In the genomic region with DNA sequence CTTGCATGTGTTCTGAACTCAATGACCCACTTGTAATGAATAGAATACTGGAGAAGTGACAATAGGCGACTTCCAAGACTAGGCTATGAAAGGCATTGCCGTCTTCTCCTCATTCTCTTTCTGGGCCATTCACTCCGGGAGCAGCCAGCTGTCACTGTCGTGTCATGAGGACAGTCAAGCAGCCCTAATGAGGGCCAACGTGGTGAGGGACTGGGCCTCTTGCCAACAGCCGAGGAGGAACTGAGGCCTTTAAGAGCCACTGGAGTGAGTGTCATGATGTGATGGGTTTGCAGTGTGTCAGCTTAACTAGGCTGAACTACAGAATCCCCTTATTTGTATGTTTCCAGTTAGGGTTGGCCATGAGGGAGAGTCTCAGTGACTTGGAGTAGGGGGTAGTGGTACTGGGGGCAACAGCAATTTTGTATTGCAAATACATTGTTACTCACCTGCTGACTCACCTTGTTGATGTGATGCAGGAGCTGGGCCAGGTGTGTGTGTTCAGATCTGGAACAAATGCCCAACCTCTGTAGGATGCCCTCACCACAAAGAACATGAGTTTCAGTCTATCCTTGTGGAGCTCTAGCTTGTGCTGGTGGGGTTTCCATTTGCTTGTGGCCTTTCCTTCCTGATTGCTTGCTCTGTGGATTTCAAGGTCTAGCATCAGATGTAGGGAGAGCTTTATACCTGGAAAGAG, we compare ENCODE assay signal across 17 cellular contexts.
A peak's percentile ranks its signal among the peaks of the same experiment; 100 is the strongest.
DNase-seq lines count a peak whose midpoint lies in the region; ATAC-seq, FAIRE-seq and TF ChIP-seq lines count a peak whose summit lies in the region.
"Had no signal": no experiment of that assay in that cellular context is flagged by ENCODE, and none has a peak within 500 bp of the region (broad histone marks: within the 10 kb centered on the region; RNA-seq: fewer than 3 reads in every experiment).

No MANE protein-coding gene starts in this region.

- 53 to 71% methylated on average over 3 to 4 of the region's 6 CpGs for WGBS in esophagus squamous epithelium, 2 donors

- TF ChIP-seq POLR2A in GM12891 (IDR thresholded peaks at IDR 0.05; ENCODE audit: low read depth, low read length), result no peak
- no peak for TF ChIP-seq POLR2A in esophagus squamous epithelium (IDR thresholded peaks at IDR 0.05)

- H3K36me3 ChIP-seq in esophagus squamous epithelium, result no peaks in the 10 kb centered on the region
- H3K36me3 ChIP-seq: thoracic aorta had no signal

- intact Hi-C loops in left colon (cut with DNase I, micrococcal nuclease), result no loop called here
- intact Hi-C loops in esophagus squamous epithelium (cut with DNase I), result no loop called here

- TF ChIP-seq CTCF in esophagus squamous epithelium (IDR thresholded peaks at IDR 0.05), result no peak

- H3K27ac ChIP-seq in esophagus squamous epithelium, result no peak overlapping the region
- H3K27ac ChIP-seq: thoracic aorta had no signal

- no peak overlapping the region for H3K4me3 ChIP-seq in esophagus squamous epithelium
- H3K4me3 ChIP-seq: thoracic aorta had no signal

- H3K27me3 ChIP-seq in esophagus squamous epithelium, result peaks cover 0 to 57% (median 0%) of the 10 kb centered on the region in 4 donors

- ATAC-seq in left colon (no peak), GM21360 (IDR thresholded peaks at IDR 0.05; ENCODE audit: unreplicated experiment) (no peak)

- peak; percentile 56 for FAIRE-seq in GM12891 (lab: Jason Lieb, UNC)

- no peaks in the 10 kb centered on the region for H3K9me3 ChIP-seq in esophagus squamous epithelium
- H3K9me3 ChIP-seq: thoracic aorta had no signal

- DNase-seq in COLO668 (lab: John Stamatoyannopoulos, UW; ENCODE audit: unreplicated experiment) (peak; percentile 68), GM12891 (ENCODE audit: insufficient read length, low spot score) (no peak), NCI-H748 treated with DMSO at 0.1 percent for 48 hours (lab: John Stamatoyannopoulos, UW) (peak; percentile 40), left colon (peak; percentile 17 to 32), esophagus squamous epithelium (lab: John Stamatoyannopoulos, UW) (no peak), DMS114 treated with DMSO at 0.1 percent for 48 hours (lab: John Stamatoyannopoulos, UW; ENCODE audit: unreplicated experiment) (no peak), COR-L47 (lab: John Stamatoyannopoulos, UW) (no peak)
- DNase-seq: activated CD4-positive, alpha-beta memory T cell treated with anti-CD3 and anti-CD28 coated beads, Interleukin-2, amount 10 ng/mL, durations not matched to agents 7 days and 5 days; activated effector memory CD4-positive, alpha-beta T cell treated with anti-CD3 and anti-CD28 coated beads, Interleukin-2, amount 50 U/mL, for 16 hours; CD4-positive, alpha-beta T cell; effector CD8-positive, alpha-beta T cell; foreskin melanocyte; IMR-90; islet precursor cell; naive B cell had no signal

- H3K4me1 ChIP-seq in esophagus squamous epithelium, result no peaks in the 10 kb centered on the region

TF ChIP-seq in GM12891, 5 proteins besides CTCF, POLR2A, EP300 and RAD21:
- TF ChIP-seq TAF1 (IDR thresholded peaks at IDR 0.05; ENCODE audit: low read depth, low read length) (no peak), POLR2AphosphoS5 (IDR thresholded peaks at IDR 0.05; ENCODE audit: low read depth, low read length) (no peak), PAX5 (IDR thresholded peaks at IDR 0.05; ENCODE audit: insufficient read depth, low read length, severe bottlenecking) (no peak), SPI1 (IDR thresholded peaks at IDR 0.05; ENCODE audit: low read depth, low read length) (no peak), POU2F2 (IDR thresholded peaks at IDR 0.05; ENCODE audit: low read depth, low read length) (no peak)

Comparison
In these comparisons a context has a peak if more than half of its experiments do, and no peak if none do; other contexts are left out.
1. DNase-seq: peak in COLO668 (single experiment), NCI-H748 treated with DMSO at 0.1 percent for 48 hours (single experiment) and left colon (2 of 2); none in GM12891 (single experiment), esophagus squamous epithelium (single experiment), DMS114 treated with DMSO at 0.1 percent for 48 hours (single experiment) and COR-L47 (single experiment).